ENCODE assay signal across 8 cellular contexts in the genomic region with DNA sequence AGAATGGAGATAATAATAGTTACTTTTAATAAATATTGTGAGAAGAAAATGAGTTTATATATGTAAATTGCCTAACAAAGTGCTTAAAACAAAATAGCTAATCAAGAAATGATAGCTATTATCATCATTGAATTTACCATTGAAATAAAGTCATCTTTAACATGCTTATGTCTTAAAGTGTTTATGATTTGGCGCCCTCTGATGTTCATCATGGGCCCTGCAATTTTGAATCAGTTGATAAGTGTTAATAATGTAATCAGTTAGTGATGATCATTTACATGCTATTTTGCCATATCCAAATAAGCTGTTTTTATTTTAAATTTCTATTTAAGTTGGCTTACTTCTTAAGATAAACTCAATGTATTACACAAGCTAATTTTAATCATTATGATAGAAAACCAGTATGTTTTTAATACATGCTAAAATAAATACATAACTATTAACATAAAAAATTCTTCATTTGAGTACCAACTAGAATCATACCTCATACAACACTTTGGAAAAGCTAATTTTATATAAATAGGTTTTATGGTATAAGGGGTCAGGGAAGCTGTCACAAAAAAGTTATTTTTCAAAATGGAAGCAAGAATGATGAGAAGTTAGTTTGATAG. TPM values are rescaled to one million over a fixed set of nuclear protein-coding genes. Genes with fewer than 3 reads are reported as not detected.
A peak's percentile ranks its signal among the peaks of the same experiment; 100 is the strongest.
DNase-seq lines count a peak whose midpoint lies in the region; ATAC-seq and TF ChIP-seq lines count a peak whose summit lies in the region.

No MANE protein-coding gene starts in this region.

- no peak overlapping the region for H3K27ac Mint-ChIP-seq in CD8-positive, alpha-beta T cell

- peaks cover under 1% of the 10 kb centered on the region for H3K27me3 Mint-ChIP-seq in CD8-positive, alpha-beta T cell (ENCODE audit: low read depth)

- no peaks in the 10 kb centered on the region for H3K36me3 ChIP-seq in CD8-positive, alpha-beta T cell (ENCODE audit: insufficient read depth, low read length)
- H3K36me3 ChIP-seq in fibroblast of lung (ENCODE audit: control insufficient read depth, insufficient read depth, low read length): no peaks in the 10 kb centered on the region
- H3K36me3 ChIP-seq in ovary: no peaks in the 10 kb centered on the region

- intact Hi-C loops in CD8-positive, alpha-beta T cell (cut with DNase I, micrococcal nuclease): loop anchor here (2.0 to 5.0 kb wide), 3 partner anchors 242 to 1312 kb away; a partner anchor contains a TSS
- intact Hi-C loops in ovary (cut with DNase I): loop anchor here (2.0 to 5.0 kb wide), 3 partner anchors 242 to 247 kb away; no protein-coding TSS in a partner anchor

- H3K4me3 ChIP-seq in CD8-positive, alpha-beta T cell (ENCODE audit: low read depth, low read length): no peak overlapping the region
- H3K4me3 ChIP-seq in fibroblast of lung (replicated peaks in 1 of 4; ENCODE audit: control extremely low read depth in 1 of 4, insufficient read depth in 1 of 4, low read depth in 3 of 4, low read length in 4 of 4) (no peak overlapping the region), ovary (no peak overlapping the region)

- H3K9me3 ChIP-seq in CD8-positive, alpha-beta T cell (ENCODE audit: low read length): no peaks in the 10 kb centered on the region
- H3K9me3 ChIP-seq in fibroblast of lung (ENCODE audit: control insufficient read depth, insufficient read depth, low read depth, low read length): no peaks in the 10 kb centered on the region
- no peaks in the 10 kb centered on the region for H3K9me3 ChIP-seq in ovary

- no peak for TF ChIP-seq POLR2A in ovary (IDR thresholded peaks at IDR 0.05)

- CTCF ChIA-PET in CD8-positive, alpha-beta T cell (lab: Charles Lee): interaction anchor here (0.6 to 2.3 kb wide), 12 partner anchors 8 to 1312 kb away, joined by 3 to 23 read pairs (median 4); no protein-coding TSS in a partner anchor

- H3K27me3 ChIP-seq in CD8-positive, alpha-beta T cell (ENCODE audit: insufficient read depth, low read length): no peaks in the 10 kb centered on the region
- H3K27me3 ChIP-seq in fibroblast of lung (ENCODE audit: control insufficient read depth, insufficient read depth, low read length) (no peaks in the 10 kb centered on the region), ovary (no peaks in the 10 kb centered on the region)

- H3K4me3 Mint-ChIP-seq in CD8-positive, alpha-beta T cell: no peak overlapping the region

- no peaks in the 10 kb centered on the region for H4K20me1 ChIP-seq in fibroblast of lung (ENCODE audit: control insufficient read depth, extremely low read depth, insufficient read depth, low read length)

- H3K9me3 Mint-ChIP-seq in CD8-positive, alpha-beta T cell: peaks cover 28% of the 10 kb centered on the region

- no peak overlapping the region for H3K9ac ChIP-seq in fibroblast of lung (ENCODE audit: insufficient read depth, low read length)

- no peak overlapping the region for H2AFZ ChIP-seq in fibroblast of lung (ENCODE audit: low read length)

- 0% methylated on average over 1 of the region's 1 CpG for WGBS in ovary, 3 donors

- no peak for ATAC-seq in CD8-positive, alpha-beta T cell
- peak; percentile 60 for ATAC-seq in GM21825 (IDR thresholded peaks at IDR 0.05; ENCODE audit: unreplicated experiment)
- no peak for ATAC-seq in HG03139 (IDR thresholded peaks at IDR 0.05; ENCODE audit: unreplicated experiment)
- no peak for ATAC-seq in HG02840 (IDR thresholded peaks at IDR 0.05; ENCODE audit: low FRiP score, unreplicated experiment)

- H3K27ac ChIP-seq in CD8-positive, alpha-beta T cell (ENCODE audit: low read depth, low read length): no peak overlapping the region
- H3K27ac ChIP-seq in fibroblast of lung (ENCODE audit: insufficient read depth, low read length): no peak overlapping the region
- H3K27ac ChIP-seq in ovary: no peak overlapping the region

- no peaks in the 10 kb centered on the region for H3K4me1 Mint-ChIP-seq in CD8-positive, alpha-beta T cell (ENCODE audit: low read depth)

- H3K4me1 ChIP-seq in CD8-positive, alpha-beta T cell (ENCODE audit: insufficient read depth, low read length): no peaks in the 10 kb centered on the region
- H3K4me1 ChIP-seq in fibroblast of lung (ENCODE audit: control insufficient read depth, extremely low read depth, insufficient read depth, low read length): no peaks in the 10 kb centered on the region
- no peaks in the 10 kb centered on the region for H3K4me1 ChIP-seq in ovary (ENCODE audit: insufficient read depth)

- peaks cover 7% of the 10 kb centered on the region for H3K36me3 Mint-ChIP-seq in CD8-positive, alpha-beta T cell

- no peak overlapping the region for H3K4me2 ChIP-seq in fibroblast of lung (ENCODE audit: extremely low read depth, insufficient read depth, low read length)

- DNase-seq in CD8-positive, alpha-beta T cell: peak in 3 of 7 experiments; percentile 24 to 27 (median 27)
- DNase-seq in NCI-H2029 treated with DMSO at 0.1 percent for 48 hours (lab: John Stamatoyannopoulos, UW) (peak; percentile 78), fibroblast of lung (ENCODE audit: low read depth in 2 of 2) (peak; percentile 42 to 75), ovary (peak; percentile 24 to 71 (median 49))
- peak; percentile 53 for DNase-seq in activated CD4-positive, alpha-beta T cell treated with anti-CD3 and anti-CD28 coated beads for 48 hours

- TF ChIP-seq CTCF in CD8-positive, alpha-beta T cell (IDR thresholded peaks at IDR 0.05): peak; percentile 72
- TF ChIP-seq CTCF in fibroblast of lung (conservative IDR thresholded peaks at IDR 0.05 in 1 of 2, IDR thresholded peaks at IDR 0.05 in 1 of 2; ENCODE audit: low read depth in 1 of 2, low read length in 2 of 2) (peak; percentile 81 to 84), ovary (IDR thresholded peaks at IDR 0.05) (peak; percentile 60 to 83 (median 76))

- no peak for TF ChIP-seq EP300 in ovary (IDR thresholded peaks at IDR 0.05)

- H3K79me2 ChIP-seq in fibroblast of lung (ENCODE audit: control insufficient read depth, insufficient read depth, low read length): no peaks in the 10 kb centered on the region

- POLR2A ChIA-PET in CD8-positive, alpha-beta T cell (lab: Charles Lee): no interaction called here

RNA-seq across cellular contexts. Expression of a gene that starts 39.2 kb away (rescaled TPM):
- total RNA-seq in CD8-positive, alpha-beta T cell: not detected
- total RNA-seq in fibroblast of lung (41.0 and 41.1 TPM in 2 replicates), ovary (100 to 1,000 TPM in 1 of 7 donors, 10 to 100 TPM in 6; 14.4 to 154 (median 31.6) TPM)
- polyA plus RNA-seq in fibroblast of lung (16.5 and 75.9 TPM in 2 replicates), ovary (10 to 100 TPM; 18.8 to 27.4 TPM)
- 11.3 and 51.9 TPM in 2 replicates for polyA plus RNA-seq in fibroblast of lung (2012)
- polyA minus RNA-seq in fibroblast of lung (ENCODE audit: low replicate concordance): 5.0 and 17.5 TPM in 2 replicates

Comparison
In these comparisons a context has a peak if more than half of its experiments do, and no peak if none do; other contexts are left out.
1. RNA of a gene that starts 39.2 kb away (total RNA-seq): 41.0 to 41.1 TPM in fibroblast of lung and 14.4 to 154 TPM in ovary; not detected in CD8-positive, alpha-beta T cell; every median in the first group is over 10 times any median in the second.
2. Peak in every context shown above with its lines, with median percentiles within 50 percentile points of each other: CTCF ChIP-seq.